ENCODE assay signal across 14 cellular contexts in the genomic region with DNA sequence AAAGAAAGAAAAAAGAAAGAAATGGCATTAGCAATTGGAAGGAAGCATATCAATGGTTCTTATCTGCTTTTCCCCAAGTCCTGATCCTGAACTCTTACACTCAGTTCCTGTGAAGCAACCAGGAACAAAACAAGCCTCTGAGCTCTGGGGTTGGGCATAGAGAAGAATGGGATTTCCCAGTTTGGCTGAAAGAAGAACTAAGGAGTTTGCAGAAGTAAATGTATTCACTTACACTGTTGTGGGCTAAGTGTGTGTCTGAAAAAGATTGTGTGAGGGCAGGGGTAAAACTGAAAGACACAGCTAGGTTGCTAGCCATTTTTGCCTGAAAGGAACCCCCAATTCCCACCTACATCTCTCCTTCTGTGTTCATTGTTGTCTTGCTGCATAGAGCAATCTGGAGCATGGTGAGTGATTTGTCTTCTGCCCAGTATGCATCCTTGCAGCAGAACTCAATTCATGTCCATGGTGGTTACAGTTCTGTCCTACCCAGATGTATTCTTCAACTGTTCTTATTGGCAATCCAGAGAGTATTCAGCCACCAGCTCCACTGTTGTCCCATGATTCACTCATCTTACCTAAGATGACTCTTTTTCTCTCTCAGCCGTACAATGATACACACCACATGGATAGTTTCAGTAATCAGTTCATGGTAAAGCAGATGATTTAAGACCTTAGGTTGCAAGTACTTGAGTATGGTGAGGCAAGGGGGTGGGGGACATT.
DNase-seq lines count a peak whose midpoint lies in the region; ATAC-seq and TF ChIP-seq lines count a peak whose summit lies in the region.
"Had no signal": no experiment of that assay in that cellular context is flagged by ENCODE, and none has a peak within 500 bp of the region (broad histone marks: within the 10 kb centered on the region; RNA-seq: fewer than 3 reads in every experiment).

No MANE protein-coding gene starts in this region.

- no peak for DNase-seq in activated naive CD4-positive, alpha-beta T cell treated with anti-CD3 and anti-CD28 coated beads, Interleukin-2, amount 50 U/mL, for 72 hours (ENCODE audit: low spot score in 2 of 2)
- DNase-seq in activated naive CD4-positive, alpha-beta T cell treated with anti-CD3 and anti-CD28 coated beads, Interleukin-2, amount 50 U/mL, for 16 hours, result no peak
- DNase-seq in tibial nerve (ENCODE audit: low spot score in 2 of 2) (no peak), activated gamma-delta T cell treated with Interleukin-2 at 50 U/mL for 16 hours (no peak), HT-29 (ENCODE audit: low spot score) (no peak)
- DNase-seq: activated CD8-positive, alpha-beta memory T cell treated with anti-CD3 and anti-CD28 coated beads for 24 hours; DMS79; mammary epithelial cell; pancreas; T-helper 2 cell had no signal

- peak; percentile 81 to 83 for ATAC-seq in activated naive CD4-positive, alpha-beta T cell treated with anti-CD3 and anti-CD28 coated beads, Interleukin-2, amount 50 U/mL, for 72 hours
- ATAC-seq in HG02884 (IDR thresholded peaks at IDR 0.05; ENCODE audit: unreplicated experiment) (peak; percentile 45), GM19324 (IDR thresholded peaks at IDR 0.05; ENCODE audit: low FRiP score, unreplicated experiment) (no peak)
- ATAC-seq: esophagus mucosa had no signal

- peak overlapping the region; percentile 5 to 90 (median 43) for H3K27ac ChIP-seq in tibial nerve
- H3K27ac ChIP-seq: pancreas had no signal

- H3K4me3 ChIP-seq in tibial nerve, result no peak overlapping the region
- H3K4me3 ChIP-seq: pancreas had no signal

- no peaks in the 10 kb centered on the region for H3K27me3 Mint-ChIP-seq in dendritic cell treated with granulocyte-macrophage colony-stimulating factor and Interleukin-4, amounts not matched to agents 40 ng/mL and 50 ng/mL, for 4 days

- no peaks in the 10 kb centered on the region for H3K27me3 ChIP-seq in tibial nerve
- H3K27me3 ChIP-seq: pancreas had no signal

- no peak for TF ChIP-seq POLR2A in tibial nerve (IDR thresholded peaks at IDR 0.05)

- H3K9me3 Mint-ChIP-seq in activated naive CD4-positive, alpha-beta T cell treated with anti-CD3 and anti-CD28 coated beads, Interleukin-2, amount 50 U/mL, for 72 hours, result no peaks in the 10 kb centered on the region
- H3K9me3 Mint-ChIP-seq in dendritic cell treated with granulocyte-macrophage colony-stimulating factor and Interleukin-4, amounts not matched to agents 40 ng/mL and 50 ng/mL, for 4 days, result no peaks in the 10 kb centered on the region

- peaks cover 23% of the 10 kb centered on the region for H3K4me1 Mint-ChIP-seq in dendritic cell treated with granulocyte-macrophage colony-stimulating factor and Interleukin-4, amounts not matched to agents 40 ng/mL and 50 ng/mL, for 4 days (ENCODE audit: low read depth)

- no peaks in the 10 kb centered on the region for H3K36me3 ChIP-seq in tibial nerve
- H3K36me3 ChIP-seq: pancreas had no signal

- H3K9me3 ChIP-seq in tibial nerve, result no peaks in the 10 kb centered on the region
- H3K9me3 ChIP-seq: pancreas had no signal

- H3K4me1 ChIP-seq in tibial nerve, result peaks cover 0 to 74% (median 29%) of the 10 kb centered on the region in 4 donors
- H3K4me1 ChIP-seq: pancreas had no signal

- peak overlapping the region in 1 of 2 donors; percentile 46 for H3K27ac Mint-ChIP-seq in activated naive CD4-positive, alpha-beta T cell treated with anti-CD3 and anti-CD28 coated beads, Interleukin-2, amount 50 U/mL, for 72 hours
- H3K27ac Mint-ChIP-seq in dendritic cell treated with granulocyte-macrophage colony-stimulating factor and Interleukin-4, amounts not matched to agents 40 ng/mL and 50 ng/mL, for 4 days, result peak overlapping the region; percentile 48

- no peak for TF ChIP-seq CTCF in tibial nerve (IDR thresholded peaks at IDR 0.05)

- intact Hi-C loops in dendritic cell treated with granulocyte-macrophage colony-stimulating factor and Interleukin-4, amounts not matched to agents 40 ng/mL and 50 ng/mL, for 4 days (cut with micrococcal nuclease), result no loop called here

- no peak for TF ChIP-seq EP300 in tibial nerve (IDR thresholded peaks at IDR 0.05)

- H3K36me3 Mint-ChIP-seq in activated naive CD4-positive, alpha-beta T cell treated with anti-CD3 and anti-CD28 coated beads, Interleukin-2, amount 50 U/mL, for 72 hours, result peaks cover 5 to 18% of the 10 kb centered on the region in 2 donors
- peaks cover 4% of the 10 kb centered on the region for H3K36me3 Mint-ChIP-seq in dendritic cell treated with granulocyte-macrophage colony-stimulating factor and Interleukin-4, amounts not matched to agents 40 ng/mL and 50 ng/mL, for 4 days (ENCODE audit: low read depth)

- no peak overlapping the region for H3K4me3 Mint-ChIP-seq in dendritic cell treated with granulocyte-macrophage colony-stimulating factor and Interleukin-4, amounts not matched to agents 40 ng/mL and 50 ng/mL, for 4 days

- 94 to 100% methylated on average over 1 of the region's 1 CpG for WGBS in tibial nerve, 2 donors
